ENCODE assay signal across 18 cellular contexts in genomic region chr3:156413293-156413912, GRCh38.
DNase-seq lines count a peak whose midpoint lies in the region; ATAC-seq and TF ChIP-seq lines count a peak whose summit lies in the region.
"Had no signal": no experiment of that assay in that cellular context is flagged by ENCODE, and none has a peak within 500 bp of the region (broad histone marks: within the 10 kb centered on the region; RNA-seq: fewer than 3 reads in every experiment).

No MANE protein-coding gene starts in this region.

- no peaks in the 10 kb centered on the region for H3K36me3 ChIP-seq in Loucy (ENCODE audit: insufficient read depth, low read length)
- no peaks in the 10 kb centered on the region for H3K36me3 ChIP-seq in CD8-positive, alpha-beta T cell (ENCODE audit: insufficient read depth, low read length)
- H3K36me3 ChIP-seq: SJSA1 had no signal

- no peaks in the 10 kb centered on the region for H3K9me3 Mint-ChIP-seq in nephron
- no peaks in the 10 kb centered on the region for H3K9me3 Mint-ChIP-seq in CD8-positive, alpha-beta T cell

- H4K20me1 ChIP-seq in Loucy (ENCODE audit: insufficient read depth, low read length, poor library complexity, severe bottlenecking): no peaks in the 10 kb centered on the region

- peaks cover 34% of the 10 kb centered on the region for H3K4me1 Mint-ChIP-seq in nephron
- no peaks in the 10 kb centered on the region for H3K4me1 Mint-ChIP-seq in CD8-positive, alpha-beta T cell (ENCODE audit: low read depth)

- H3K27ac ChIP-seq in caudate nucleus (ENCODE audit: low read depth, low read length): peak overlapping the region; percentile 4
- H3K27ac ChIP-seq in CD8-positive, alpha-beta T cell (ENCODE audit: low read depth, low read length): no peak overlapping the region
- H3K27ac ChIP-seq: SJSA1 had no signal

- peak overlapping the region in 1 of 3 experiments; percentile 7 for H3K4me3 Mint-ChIP-seq in nephron
- no peak overlapping the region for H3K4me3 Mint-ChIP-seq in CD8-positive, alpha-beta T cell

- CTCF ChIA-PET in CD8-positive, alpha-beta T cell (lab: Charles Lee): no interaction called here

- no peaks in the 10 kb centered on the region for H3K9me3 ChIP-seq in Loucy (ENCODE audit: insufficient read depth, low read depth, low read length)
- no peaks in the 10 kb centered on the region for H3K9me3 ChIP-seq in CD8-positive, alpha-beta T cell (ENCODE audit: low read length)
- H3K9me3 ChIP-seq: SJSA1 had no signal

- no peak overlapping the region for H3K9ac ChIP-seq in Loucy (ENCODE audit: low read depth, low read length, poor library complexity, severe bottlenecking)

- no peak overlapping the region for H3K4me3 ChIP-seq in Loucy (ENCODE audit: low read length, poor library complexity, severe bottlenecking)
- H3K4me3 ChIP-seq in CD8-positive, alpha-beta T cell (ENCODE audit: low read depth, low read length): no peak overlapping the region
- H3K4me3 ChIP-seq: SJSA1 had no signal

- no peaks in the 10 kb centered on the region for H3K36me3 Mint-ChIP-seq in nephron (ENCODE audit: low read depth)
- H3K36me3 Mint-ChIP-seq in CD8-positive, alpha-beta T cell: no peaks in the 10 kb centered on the region

- intact Hi-C loops in CD8-positive, alpha-beta T cell (cut with DNase I, micrococcal nuclease): no loop called here

- H3K27me3 ChIP-seq in Loucy (ENCODE audit: insufficient read depth, low read length, poor library complexity, severe bottlenecking): no peaks in the 10 kb centered on the region
- no peaks in the 10 kb centered on the region for H3K27me3 ChIP-seq in CD8-positive, alpha-beta T cell (ENCODE audit: insufficient read depth, low read length)
- H3K27me3 ChIP-seq: SJSA1 had no signal

- H3K27me3 Mint-ChIP-seq in nephron (ENCODE audit: low read depth): no peaks in the 10 kb centered on the region
- peaks cover 15% of the 10 kb centered on the region for H3K27me3 Mint-ChIP-seq in CD8-positive, alpha-beta T cell (ENCODE audit: low read depth)

- no peaks in the 10 kb centered on the region for H3K4me1 ChIP-seq in Loucy (ENCODE audit: insufficient read depth, low read length, poor library complexity, severe bottlenecking)
- no peaks in the 10 kb centered on the region for H3K4me1 ChIP-seq in CD8-positive, alpha-beta T cell (ENCODE audit: insufficient read depth, low read length)

- no peak for TF ChIP-seq CTCF in Loucy (conservative IDR thresholded peaks at IDR 0.05; ENCODE audit: low read length)
- TF ChIP-seq CTCF in nephron (IDR thresholded peaks at IDR 0.05; ENCODE audit: unreplicated experiment in 3 of 3): no peak
- no peak for TF ChIP-seq CTCF in CD8-positive, alpha-beta T cell (IDR thresholded peaks at IDR 0.05)

- no peaks in the 10 kb centered on the region for H3K9me2 ChIP-seq in Loucy (replicated peaks; ENCODE audit: low read depth, low read length)

- H3F3A ChIP-seq in Loucy (ENCODE audit: low read depth): no peaks in the 10 kb centered on the region

- no peak for ATAC-seq in CD8-positive, alpha-beta T cell

- 0 out of 2 replicates have a peak overlapping the region, but pooled peaks have one; percentile 28 for H2AFZ ChIP-seq in Loucy (ENCODE audit: low read length)

- no peaks in the 10 kb centered on the region for H3K79me2 ChIP-seq in Loucy (ENCODE audit: insufficient read depth, low read length)

- H3K4me2 ChIP-seq in Loucy (ENCODE audit: low read depth, low read length, poor library complexity, severe bottlenecking): no peak overlapping the region

- DNase-seq in DMS 273 treated with DMSO at 0.1 percent for 48 hours (lab: John Stamatoyannopoulos, UW) (peak; percentile 84), caudate nucleus (lab: John Stamatoyannopoulos, UW) (peak in 1 of 61 donors; percentile 33), OCI-M2 (lab: John Stamatoyannopoulos, UW; ENCODE audit: unreplicated experiment) (no peak)
- DNase-seq in effector CD8-positive, alpha-beta T cell (lab: John Stamatoyannopoulos, UW): no peak
- DNase-seq in CD8-positive, alpha-beta T cell: no peak
- DNase-seq: ACHN, DMS79 treated with DMSO at 0.1 percent for 48 hours, IMR-90, Kasumi-1, MM.1S, NCI-H1092, NCI-H1436 treated with DMSO at 0.1 percent for 48 hours, NCI-H2081, NCI-H510A, SW 1271 had no signal

- POLR2A ChIA-PET in CD8-positive, alpha-beta T cell (lab: Charles Lee): no interaction called here

- H3K27ac Mint-ChIP-seq in nephron: peak overlapping the region; percentile 72 to 88 (median 85)
- no peak overlapping the region for H3K27ac Mint-ChIP-seq in CD8-positive, alpha-beta T cell
